Comparison of ENCODE assay signal across 1 cellular context in the genomic region with DNA sequence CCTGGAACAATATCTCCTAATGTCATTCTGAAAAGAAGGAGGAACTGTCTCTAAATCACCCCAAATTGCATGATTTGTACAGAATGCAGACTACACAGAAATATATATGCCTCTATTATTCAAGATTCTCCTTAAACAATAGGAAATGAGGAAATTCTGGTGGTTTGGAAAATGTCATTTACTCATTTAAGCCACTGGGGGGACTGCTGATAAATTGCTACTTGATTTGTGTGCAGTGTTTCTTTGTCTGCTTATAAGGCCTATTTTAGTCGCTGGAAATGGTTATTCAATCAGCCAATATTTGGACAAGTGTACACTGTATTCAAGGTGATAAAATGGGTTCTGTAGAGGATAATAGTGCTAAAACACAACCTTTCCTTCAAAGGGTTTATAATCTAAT.
TF ChIP-seq lines count a peak whose summit lies in the region.

No MANE protein-coding gene starts in this region.

TF ChIP-seq in SK-N-SH, 30 proteins besides CTCF, POLR2A, EP300 and RAD21 (continued from another document):
- TF ChIP-seq PBX3 (IDR thresholded peaks at IDR 0.05) (no peak), MAX (IDR thresholded peaks at IDR 0.05; ENCODE audit: low read depth) (no peak), ELF1 (IDR thresholded peaks at IDR 0.05) (no peak), FOXJ3 (CRISPR knock-in tag; IDR thresholded peaks at IDR 0.05) (no peak), MEF2A (IDR thresholded peaks at IDR 0.05; ENCODE audit: borderline replicate concordance, low read depth) (no peak), YY1 (IDR thresholded peaks at IDR 0.05; ENCODE audit: low read depth) (no peak), REST (IDR thresholded peaks at IDR 0.05; ENCODE audit: low read depth, low read length) (no peak), JUND (IDR thresholded peaks at IDR 0.05) (no peak)
